ENCODE assay signal across 18 cellular contexts in the genomic region with DNA sequence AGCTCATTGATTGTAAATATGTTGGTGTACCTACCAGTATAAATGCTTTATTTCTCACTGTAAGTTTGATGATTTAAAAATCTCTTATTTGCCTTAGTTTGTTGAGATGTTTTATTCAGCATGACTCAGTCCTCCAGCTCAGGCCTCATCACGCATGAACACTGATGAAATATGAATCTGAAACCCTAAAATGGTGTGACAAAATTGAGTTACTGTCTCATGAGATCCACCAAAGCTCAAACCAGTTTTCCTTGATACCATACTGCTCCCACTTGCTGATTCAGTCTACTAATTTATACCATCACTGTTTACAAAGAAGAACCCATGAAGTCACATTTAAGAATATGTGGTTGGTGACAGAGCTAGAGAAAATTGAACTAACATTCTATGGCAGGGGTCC.
A peak's percentile ranks its signal among the peaks of the same experiment; 100 is the strongest.
DNase-seq lines count a peak whose midpoint lies in the region; ATAC-seq, FAIRE-seq and TF ChIP-seq lines count a peak whose summit lies in the region.
"Had no signal": no experiment of that assay in that cellular context is flagged by ENCODE, and none has a peak within 500 bp of the region (broad histone marks: within the 10 kb centered on the region; RNA-seq: fewer than 3 reads in every experiment).

No MANE protein-coding gene starts in this region.

- no peak overlapping the region for H3K4me3 ChIP-seq in GM12878
- H3K4me3 ChIP-seq in epithelial cell of esophagus (ENCODE audit: low read length): no peak overlapping the region
- no peak overlapping the region for H3K4me3 ChIP-seq in mesenchymal stem cell (ENCODE audit: insufficient read depth in 1 of 2, low read depth in 1 of 2, low read length in 2 of 2)
- H3K4me3 ChIP-seq: GM23338 had no signal

- SMC1A ChIA-PET in GM12878 (lab: Charles Lee; ENCODE audit: uncharacterized antibody, unreplicated experiment): interaction anchor here (1.4 kb wide), 1 partner anchor 130 kb away, joined by 3 read pairs; no protein-coding TSS in a partner anchor

- no peak overlapping the region for H3K4me2 ChIP-seq in GM12878 (ENCODE audit: control insufficient read depth, insufficient read depth)
- H3K4me2 ChIP-seq in mesenchymal stem cell (ENCODE audit: low read length, poor library complexity, severe bottlenecking): no peak overlapping the region
- H3K4me2 ChIP-seq: GM23338 had no signal

- no peaks in the 10 kb centered on the region for H3K9me3 ChIP-seq in GM12878 (replicated peaks; ENCODE audit: control insufficient read depth, insufficient read depth, low read length)
- H3K9me3 ChIP-seq in mesenchymal stem cell (ENCODE audit: control insufficient read depth, low read length): no peaks in the 10 kb centered on the region

- FAIRE-seq in GM12878 (lab: Jason Lieb, UNC): no peak
- FAIRE-seq: GM12892 had no signal

- H2AK5ac ChIP-seq in mesenchymal stem cell (ENCODE audit: low read length, severe bottlenecking): no peak overlapping the region

- no TSS peak for BruUV-seq in GM12878 (replicated peaks; lab: Mats Ljungman, UMichigan)

- intact Hi-C loops in GM12878 (cut with micrococcal nuclease; ENCODE audit: unreplicated experiment): no loop called here

- no peak overlapping the region for H3K18ac ChIP-seq in mesenchymal stem cell (ENCODE audit: low read depth in 1 of 2, low read length in 2 of 2)

- no peak for TF ChIP-seq POLR2A in GM12878 (IDR thresholded peaks at IDR 0.05; ENCODE audit: low read depth, low read length)

- TF ChIP-seq EP300 in GM12878 (IDR thresholded peaks at IDR 0.05; ENCODE audit: borderline replicate concordance in 1 of 2, control insufficient read depth in 1 of 2, low read depth in 2 of 2, low read length in 2 of 2): no peak

- peak overlapping the region; percentile 54 to 71 for H2BK12ac ChIP-seq in mesenchymal stem cell (ENCODE audit: low read length in 2 of 2)

- no peaks in the 10 kb centered on the region for H4K20me1 ChIP-seq in GM12878 (ENCODE audit: control insufficient read depth, insufficient read depth)

- peak overlapping the region in 1 of 2 experiments; percentile 65 for H3K14ac ChIP-seq in mesenchymal stem cell (ENCODE audit: low read length in 2 of 2)

- H3K79me1 ChIP-seq in mesenchymal stem cell (replicated peaks; ENCODE audit: low read length, poor library complexity, severe bottlenecking): no peaks in the 10 kb centered on the region

- H3K9ac ChIP-seq in GM12878 (ENCODE audit: control insufficient read depth, insufficient read depth, low read length) (no peak overlapping the region), mesenchymal stem cell (ENCODE audit: low read length) (no peak overlapping the region)

- no peak overlapping the region for H4K8ac ChIP-seq in mesenchymal stem cell (ENCODE audit: low read length)

- H3K27me3 ChIP-seq in GM12878 (replicated peaks in 1 of 2; ENCODE audit: control insufficient read depth in 2 of 2, insufficient read depth in 2 of 2, low read length in 1 of 2) (no peaks in the 10 kb centered on the region), mesenchymal stem cell (ENCODE audit: control insufficient read depth in 1 of 2, insufficient read depth in 1 of 2, low read length in 2 of 2) (no peaks in the 10 kb centered on the region)

- TF ChIP-seq RAD21 in GM12878 (IDR thresholded peaks at IDR 0.05; ENCODE audit: insufficient read depth, low read depth, low read length): no peak

- RAD21 ChIA-PET in GM12878 (lab: Charles Lee; ENCODE audit: unreplicated experiment): no interaction called here

- DNase-seq in GM12878 (ENCODE audit: low read depth, low spot score) (no peak), epithelial cell of esophagus (ENCODE audit: low read depth) (peak; percentile 26), mesenchymal stem cell (no peak), UCSD-AML1 (lab: John Stamatoyannopoulos, UW; ENCODE audit: unreplicated experiment) (no peak), left lobe of liver (ENCODE audit: low spot score) (no peak), GM19238 (ENCODE audit: insufficient read length, low spot score) (no peak), NOMO-1 treated with DMSO at 0.1 percent for 48 hours (lab: John Stamatoyannopoulos, UW; ENCODE audit: unreplicated experiment) (no peak)
- DNase-seq: C1 segment of cervical spinal cord; Calu3; CD4-positive, alpha-beta memory T cell; COR-L47; DMS53; DMS79 treated with DMSO at 0.1 percent for 48 hours; GF-D8; H9 had no signal

- H3K23ac ChIP-seq in mesenchymal stem cell (ENCODE audit: low read length in 2 of 2): no peak overlapping the region

- CTCF ChIA-PET in GM12878 (lab: Yijun Ruan, JAX): no interaction called here

- H4K91ac ChIP-seq in mesenchymal stem cell (ENCODE audit: low read length): no peak overlapping the region

- no peaks in the 10 kb centered on the region for H3K79me2 ChIP-seq in GM12878 (ENCODE audit: control insufficient read depth, insufficient read depth, low read length)

- no peak overlapping the region for H2BK120ac ChIP-seq in mesenchymal stem cell (ENCODE audit: low read depth, low read length)

- no peak overlapping the region for H2BK15ac ChIP-seq in mesenchymal stem cell (ENCODE audit: low read depth, poor library complexity, severe bottlenecking)

- no peak overlapping the region for H3K27ac ChIP-seq in GM12878 (ENCODE audit: control insufficient read depth, insufficient read depth)
- H3K27ac ChIP-seq in mesenchymal stem cell (ENCODE audit: low read length, poor library complexity, severe bottlenecking): no peak overlapping the region

- no peak overlapping the region for H3K4ac ChIP-seq in mesenchymal stem cell (ENCODE audit: low read depth in 1 of 2, low read length in 2 of 2)

- no peaks in the 10 kb centered on the region for H3K4me1 ChIP-seq in GM12878 (ENCODE audit: control insufficient read depth, insufficient read depth, low read length)
- H3K4me1 ChIP-seq in mesenchymal stem cell (ENCODE audit: control insufficient read depth, insufficient read depth, low read depth, low read length): no peaks in the 10 kb centered on the region

- H3K36me3 ChIP-seq in GM12878 (ENCODE audit: control insufficient read depth in 2 of 2, insufficient read depth in 2 of 2, low read length in 1 of 2): no peaks in the 10 kb centered on the region
- H3K36me3 ChIP-seq in mesenchymal stem cell (ENCODE audit: control insufficient read depth in 1 of 2, insufficient read depth in 2 of 2, low read depth in 1 of 2, low read length in 2 of 2): no peaks in the 10 kb centered on the region

- peak; percentile 54 for ATAC-seq in GM12878
- no peak for ATAC-seq in left lobe of liver
- ATAC-seq: GM23338, HCT116 had no signal

- H2AFZ ChIP-seq in GM12878 (ENCODE audit: control insufficient read depth, low read depth, low read length) (no peak overlapping the region), mesenchymal stem cell (ENCODE audit: low read depth, low read length) (no peak overlapping the region)
- H2AFZ ChIP-seq: GM23338 had no signal

- POLR2A ChIA-PET in GM12878 (lab: Charles Lee): no interaction called here

- TF ChIP-seq CTCF in GM12878 (IDR thresholded peaks at IDR 0.05 in 2 of 3, conservative IDR thresholded peaks at IDR 0.05 in 1 of 3; ENCODE audit: control insufficient read depth in 2 of 3, extremely low read depth in 1 of 3, insufficient read depth in 1 of 3, low read depth in 3 of 3, low read length in 3 of 3): no peak
- TF ChIP-seq CTCF in epithelial cell of esophagus (IDR thresholded peaks at IDR 0.05; ENCODE audit: insufficient read depth, low read depth, low read length, missing control alignments): no peak

- in situ Hi-C loops in GM12878 (cut with MboI): no loop called here

- no peak overlapping the region for H2BK5ac ChIP-seq in mesenchymal stem cell (ENCODE audit: low read depth, low read length, poor library complexity, severe bottlenecking)

- WGBS in GM12878 (ENCODE audit: insufficient coverage, insufficient replicate concordance, low lambda C conversion rate, missing lambda C conversion rate): 0% methylated on average over 1 of the region's 1 CpG
- 100% methylated on average over 1 of the region's 1 CpG for WGBS in mesenchymal stem cell

TF ChIP-seq in GM12878, 131 proteins besides CTCF, POLR2A, EP300 and RAD21 (continues in another document):
- TF ChIP-seq JUNB (IDR thresholded peaks at IDR 0.05) (no peak), ZNF384 (IDR thresholded peaks at IDR 0.05; ENCODE audit: borderline replicate concordance, low read depth, low read length) (no peak), BCL11A (IDR thresholded peaks at IDR 0.05; ENCODE audit: low read depth, low read length) (no peak), CBX3 (IDR thresholded peaks at IDR 0.05; ENCODE audit: borderline replicate concordance, low read depth) (no peak), WRNIP1 (IDR thresholded peaks at IDR 0.05; ENCODE audit: borderline replicate concordance, low read depth, low read length) (no peak), EGR1 (IDR thresholded peaks at IDR 0.05; ENCODE audit: borderline replicate concordance in 1 of 2, low read depth in 2 of 2, low read length in 2 of 2) (no peak)
- TF ChIP-seq, protein P1, sequence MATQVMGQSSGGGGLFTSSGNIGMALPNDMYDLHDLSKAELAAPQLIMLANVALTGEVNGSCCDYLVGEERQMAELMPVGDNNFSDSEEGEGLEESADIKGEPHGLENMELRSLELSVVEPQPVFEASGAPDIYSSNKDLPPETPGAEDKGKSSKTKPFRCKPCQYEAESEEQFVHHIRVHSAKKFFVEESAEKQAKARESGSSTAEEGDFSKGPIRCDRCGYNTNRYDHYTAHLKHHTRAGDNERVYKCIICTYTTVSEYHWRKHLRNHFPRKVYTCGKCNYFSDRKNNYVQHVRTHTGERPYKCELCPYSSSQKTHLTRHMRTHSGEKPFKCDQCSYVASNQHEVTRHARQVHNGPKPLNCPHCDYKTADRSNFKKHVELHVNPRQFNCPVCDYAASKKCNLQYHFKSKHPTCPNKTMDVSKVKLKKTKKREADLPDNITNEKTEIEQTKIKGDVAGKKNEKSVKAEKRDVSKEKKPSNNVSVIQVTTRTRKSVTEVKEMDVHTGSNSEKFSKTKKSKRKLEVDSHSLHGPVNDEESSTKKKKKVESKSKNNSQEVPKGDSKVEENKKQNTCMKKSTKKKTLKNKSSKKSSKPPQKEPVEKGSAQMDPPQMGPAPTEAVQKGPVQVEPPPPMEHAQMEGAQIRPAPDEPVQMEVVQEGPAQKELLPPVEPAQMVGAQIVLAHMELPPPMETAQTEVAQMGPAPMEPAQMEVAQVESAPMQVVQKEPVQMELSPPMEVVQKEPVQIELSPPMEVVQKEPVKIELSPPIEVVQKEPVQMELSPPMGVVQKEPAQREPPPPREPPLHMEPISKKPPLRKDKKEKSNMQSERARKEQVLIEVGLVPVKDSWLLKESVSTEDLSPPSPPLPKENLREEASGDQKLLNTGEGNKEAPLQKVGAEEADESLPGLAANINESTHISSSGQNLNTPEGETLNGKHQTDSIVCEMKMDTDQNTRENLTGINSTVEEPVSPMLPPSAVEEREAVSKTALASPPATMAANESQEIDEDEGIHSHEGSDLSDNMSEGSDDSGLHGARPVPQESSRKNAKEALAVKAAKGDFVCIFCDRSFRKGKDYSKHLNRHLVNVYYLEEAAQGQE (IDR thresholded peaks at IDR 0.05; ENCODE audit: low read depth, low read length): no peak
- TF ChIP-seq, protein P2, sequence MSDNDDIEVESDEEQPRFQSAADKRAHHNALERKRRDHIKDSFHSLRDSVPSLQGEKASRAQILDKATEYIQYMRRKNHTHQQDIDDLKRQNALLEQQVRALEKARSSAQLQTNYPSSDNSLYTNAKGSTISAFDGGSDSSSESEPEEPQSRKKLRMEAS (IDR thresholded peaks at IDR 0.05; ENCODE audit: low read depth, low read length): no peak
